Comparison of ENCODE assay signal across 27 cellular contexts in the genomic region with DNA sequence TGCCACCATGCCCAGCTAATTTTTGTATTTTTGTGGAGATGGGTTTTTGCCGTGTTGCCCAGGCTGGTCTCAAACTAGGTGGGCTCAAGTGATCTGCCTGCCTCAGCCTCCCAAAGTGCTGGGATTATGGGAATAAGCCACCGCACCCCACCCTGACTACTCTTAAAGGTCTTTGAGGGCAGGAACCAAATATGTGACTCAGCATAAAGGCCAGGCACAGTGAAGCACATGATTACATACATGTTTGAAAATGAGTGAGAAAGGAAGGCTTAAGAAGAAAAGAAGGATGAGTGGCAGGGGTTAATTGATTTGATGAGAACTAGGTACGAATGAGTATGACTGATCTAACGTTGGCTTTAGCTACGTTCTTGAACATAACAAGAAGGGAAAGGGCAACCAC. TPM values are rescaled to one million over a fixed set of nuclear protein-coding genes. Genes with fewer than 3 reads are reported as not detected.
A peak's percentile ranks its signal among the peaks of the same experiment; 100 is the strongest.
DNase-seq lines count a peak whose midpoint lies in the region; ATAC-seq, FAIRE-seq and TF ChIP-seq lines count a peak whose summit lies in the region.
"Had no signal": no experiment of that assay in that cellular context is flagged by ENCODE, and none has a peak within 500 bp of the region (broad histone marks: within the 10 kb centered on the region; RNA-seq: fewer than 3 reads in every experiment).

No MANE protein-coding gene starts in this region.

- in situ Hi-C loops in HepG2 (cut with HindIII; ENCODE audit: extremely low pct_ligation_motif_present, low pct_unique_long_range_greater_than_20kb) (no loop called here), GM12878 (cut with MboI) (no loop called here)

- no peak for TF ChIP-seq RAD21 in HepG2 (CRISPR knock-in tag; IDR thresholded peaks at IDR 0.05)
- TF ChIP-seq RAD21 in GM12878 (IDR thresholded peaks at IDR 0.05; ENCODE audit: insufficient read depth, low read depth, low read length): no peak

- no peak for DNase-seq in HepG2 (ENCODE audit: low spot score)
- no peak for DNase-seq in right lobe of liver
- peak; percentile 21 for DNase-seq in OCI-M1 (lab: John Stamatoyannopoulos, UW)
- no peak for DNase-seq in GM12878 (ENCODE audit: low read depth, low spot score)
- peak; percentile 54 for DNase-seq in osteoblast (ENCODE audit: insufficient read length, low spot score, missing footprints)
- DNase-seq in endothelial cell (ENCODE audit: low spot score): no peak
- DNase-seq in NOMO-1 treated with dmso at 0.1 percent for 144 hours (lab: John Stamatoyannopoulos, UW; ENCODE audit: unreplicated experiment): no peak
- no peak for DNase-seq in NCI-H1105 (lab: John Stamatoyannopoulos, UW)
- DNase-seq: ACHN; BE2C; C1 segment of cervical spinal cord; CD4-positive, alpha-beta memory T cell; CD4-positive, CD25-positive, alpha-beta regulatory T cell; CD8-positive, alpha-beta memory T cell; COR-L47; DMS 273 treated with DMSO at 0.1 percent for 48 hours; DMS79 treated with DMSO at 0.1 percent for 48 hours; GF-D8 had no signal

- RAD21 ChIA-PET in GM12878 (lab: Charles Lee; ENCODE audit: unreplicated experiment): no interaction called here

- no peaks in the 10 kb centered on the region for H3K4me1 ChIP-seq in HepG2 (ENCODE audit: insufficient read depth, low read length)
- no peaks in the 10 kb centered on the region for H3K4me1 ChIP-seq in right lobe of liver
- H3K4me1 ChIP-seq in GM12878 (ENCODE audit: control insufficient read depth, insufficient read depth, low read length): no peaks in the 10 kb centered on the region
- no peaks in the 10 kb centered on the region for H3K4me1 ChIP-seq in osteoblast (ENCODE audit: insufficient read depth, low read length)
- H3K4me1 ChIP-seq: BE2C had no signal

- H3K9ac ChIP-seq in HepG2 (ENCODE audit: insufficient read depth, low read depth, low read length): no peak overlapping the region
- H3K9ac ChIP-seq in GM12878 (ENCODE audit: control insufficient read depth, insufficient read depth, low read length): no peak overlapping the region
- H3K9ac ChIP-seq: BLaER1 had no signal

- H3K27ac ChIP-seq in HepG2 (ENCODE audit: extremely low read length, insufficient read depth, low read length) (no peak overlapping the region), right lobe of liver (no peak overlapping the region), GM12878 (ENCODE audit: control insufficient read depth, insufficient read depth) (no peak overlapping the region), osteoblast (ENCODE audit: low read depth, low read length) (no peak overlapping the region)
- H3K27ac ChIP-seq: 22Rv1, BLaER1 had no signal

- H3K4me2 ChIP-seq in HepG2 (ENCODE audit: low read depth, low read length) (no peak overlapping the region), GM12878 (ENCODE audit: control insufficient read depth, insufficient read depth) (no peak overlapping the region), osteoblast (ENCODE audit: insufficient read depth, low read length) (no peak overlapping the region)
- H3K4me2 ChIP-seq: BLaER1 had no signal

- no peak overlapping the region for H3K4me3 Mint-ChIP-seq in endothelial cell (ENCODE audit: unreplicated experiment)
- H3K4me3 Mint-ChIP-seq: CD4-positive, alpha-beta memory T cell; CD4-positive, CD25-positive, alpha-beta regulatory T cell; CD8-positive, alpha-beta memory T cell had no signal

- no TSS peak for BruUV-seq in HepG2 (replicated peaks; lab: Mats Ljungman, UMichigan)
- BruUV-seq in GM12878 (replicated peaks; lab: Mats Ljungman, UMichigan): no TSS peak

- H2AFZ ChIP-seq in HepG2 (ENCODE audit: low read length) (no peak overlapping the region), GM12878 (ENCODE audit: control insufficient read depth, low read depth, low read length) (no peak overlapping the region), osteoblast (ENCODE audit: low read length) (no peak overlapping the region)

- intact Hi-C loops in HepG2 (cut with micrococcal nuclease; ENCODE audit: unreplicated experiment): no loop called here
- intact Hi-C loops in right lobe of liver (cut with DNase I): no loop called here
- intact Hi-C loops in GM12878 (cut with micrococcal nuclease; ENCODE audit: unreplicated experiment): no loop called here

- no peak for ATAC-seq in HepG2
- no peak for ATAC-seq in right lobe of liver
- ATAC-seq in GM12878: no peak

- POLR2A ChIA-PET in HepG2 (lab: Yijun Ruan, JAX) (no interaction called here), GM12878 (lab: Charles Lee) (no interaction called here)

- SMC1A ChIA-PET in GM12878 (lab: Charles Lee; ENCODE audit: uncharacterized antibody, unreplicated experiment): no interaction called here

- H3K27me3 Mint-ChIP-seq in endothelial cell (ENCODE audit: unreplicated experiment): peaks cover 6% of the 10 kb centered on the region

- no peaks in the 10 kb centered on the region for H3K4me1 Mint-ChIP-seq in endothelial cell (ENCODE audit: unreplicated experiment)

- no peaks in the 10 kb centered on the region for H3K9me3 Mint-ChIP-seq in endothelial cell (ENCODE audit: unreplicated experiment)
- H3K9me3 Mint-ChIP-seq: CD14-positive monocyte; CD8-positive, alpha-beta memory T cell had no signal

- WGBS in HepG2 (ENCODE audit: low lambda C conversion rate): 9% methylated on average over 5 of the region's 5 CpGs
- WGBS in right lobe of liver (ENCODE audit: insufficient coverage, low coverage, low lambda C conversion rate, missing lambda C conversion rate): 33% methylated on average over 5 of the region's 5 CpGs
- WGBS in GM12878 (ENCODE audit: insufficient coverage, insufficient replicate concordance, low lambda C conversion rate, missing lambda C conversion rate): 14% methylated on average over 5 of the region's 5 CpGs

- H4K20me1 ChIP-seq in HepG2 (ENCODE audit: insufficient read depth, low read length): peaks cover 2% of the 10 kb centered on the region; the same call in 1 of the 2 replicates
- no peaks in the 10 kb centered on the region for H4K20me1 ChIP-seq in GM12878 (ENCODE audit: control insufficient read depth, insufficient read depth)
- H4K20me1 ChIP-seq in osteoblast (ENCODE audit: insufficient read depth, low read length): no peaks in the 10 kb centered on the region
- H4K20me1 ChIP-seq: BLaER1 had no signal

- TF ChIP-seq EP300 in HepG2 (IDR thresholded peaks at IDR 0.05; ENCODE audit: low read depth in 2 of 2, low read length in 2 of 2): no peak
- TF ChIP-seq EP300 in HepG2 (CRISPR knock-in tag; IDR thresholded peaks at IDR 0.05; ENCODE audit: borderline replicate concordance): no peak
- TF ChIP-seq EP300 in GM12878 (IDR thresholded peaks at IDR 0.05; ENCODE audit: borderline replicate concordance in 1 of 2, control insufficient read depth in 1 of 2, low read depth in 2 of 2, low read length in 2 of 2): no peak

- H3K36me3 Mint-ChIP-seq in endothelial cell (ENCODE audit: low read depth, unreplicated experiment): no peaks in the 10 kb centered on the region
- H3K36me3 Mint-ChIP-seq: CD14-positive monocyte; CD4-positive, alpha-beta memory T cell; CD4-positive, CD25-positive, alpha-beta regulatory T cell; CD8-positive, alpha-beta memory T cell had no signal

- H3K79me2 ChIP-seq in HepG2 (ENCODE audit: insufficient read depth, low read length) (no peaks in the 10 kb centered on the region), GM12878 (ENCODE audit: control insufficient read depth, insufficient read depth, low read length) (no peaks in the 10 kb centered on the region), osteoblast (ENCODE audit: insufficient read depth, low read length) (no peaks in the 10 kb centered on the region)

- no peak overlapping the region for H3K27ac Mint-ChIP-seq in endothelial cell (ENCODE audit: unreplicated experiment)
- H3K27ac Mint-ChIP-seq: CD14-positive monocyte; CD4-positive, alpha-beta memory T cell; CD4-positive, CD25-positive, alpha-beta regulatory T cell; CD8-positive, alpha-beta memory T cell had no signal

- FAIRE-seq in HepG2 (lab: Jason Lieb, UNC): no peak
- FAIRE-seq in GM12878 (lab: Jason Lieb, UNC): peak; percentile 38
- FAIRE-seq: G401.6, GM12892, GM18507 had no signal

- TF ChIP-seq CTCF in HepG2 (CRISPR knock-in tag; IDR thresholded peaks at IDR 0.05) (no peak), right lobe of liver (IDR thresholded peaks at IDR 0.05) (no peak), GM12878 (IDR thresholded peaks at IDR 0.05 in 2 of 3, conservative IDR thresholded peaks at IDR 0.05 in 1 of 3; ENCODE audit: control insufficient read depth in 2 of 3, extremely low read depth in 1 of 3, insufficient read depth in 1 of 3, low read depth in 3 of 3, low read length in 3 of 3) (no peak), osteoblast (IDR thresholded peaks at IDR 0.05; ENCODE audit: extremely low read depth, low read depth, low read length) (no peak), endothelial cell (IDR thresholded peaks at IDR 0.05; ENCODE audit: unreplicated experiment) (no peak)

- CTCF ChIA-PET in HepG2 (lab: Yijun Ruan, JAX; ENCODE audit: low intra/inter-chr PET ratio, low total read pairs): no interaction called here
- CTCF ChIA-PET in GM12878 (lab: Yijun Ruan, JAX): interaction anchor here (0.7 kb wide), 1 partner anchor 204 kb away, joined by 3 read pairs; no protein-coding TSS in a partner anchor

- H3K4me3 ChIP-seq in HepG2 (replicated peaks in 1 of 3; ENCODE audit: insufficient read depth in 1 of 3, low read depth in 2 of 3, low read length in 3 of 3): no peak overlapping the region
- H3K4me3 ChIP-seq in right lobe of liver: no peak overlapping the region
- H3K4me3 ChIP-seq in GM12878: no peak overlapping the region
- no peak overlapping the region for H3K4me3 ChIP-seq in osteoblast (ENCODE audit: insufficient read depth, low read length)
- H3K4me3 ChIP-seq: BLaER1 had no signal

- no peaks in the 10 kb centered on the region; a peak in 2 of 5 replicates for H3K27me3 ChIP-seq in HepG2 (ENCODE audit: control insufficient read depth in 1 of 2, insufficient read depth in 2 of 2, low read length in 2 of 2)
- no peaks in the 10 kb centered on the region for H3K27me3 ChIP-seq in right lobe of liver
- H3K27me3 ChIP-seq in GM12878 (replicated peaks in 1 of 2; ENCODE audit: control insufficient read depth in 2 of 2, insufficient read depth in 2 of 2, low read length in 1 of 2): peaks cover 0 to 6% of the 10 kb centered on the region in 2 experiments; a peak in 2 of 4 replicates
- H3K27me3 ChIP-seq in osteoblast (ENCODE audit: insufficient read depth, low read length): peaks cover 42% of the 10 kb centered on the region
- H3K27me3 ChIP-seq: BE2C, BLaER1 had no signal

- H3K36me3 ChIP-seq in HepG2 (replicated peaks in 1 of 2; ENCODE audit: control insufficient read depth in 1 of 2, insufficient read depth in 2 of 2, low read length in 2 of 2) (no peaks in the 10 kb centered on the region), right lobe of liver (no peaks in the 10 kb centered on the region), GM12878 (ENCODE audit: control insufficient read depth in 2 of 2, insufficient read depth in 2 of 2, low read length in 1 of 2) (no peaks in the 10 kb centered on the region), osteoblast (ENCODE audit: insufficient read depth, low read length) (no peaks in the 10 kb centered on the region)
- H3K36me3 ChIP-seq: BE2C, BLaER1 had no signal

- TF ChIP-seq POLR2A in HepG2 (IDR thresholded peaks at IDR 0.05; ENCODE audit: insufficient read depth in 1 of 2, low read depth in 2 of 2, low read length in 2 of 2): no peak
- no peak for TF ChIP-seq POLR2A in right lobe of liver (IDR thresholded peaks at IDR 0.05)
- no peak for TF ChIP-seq POLR2A in GM12878 (IDR thresholded peaks at IDR 0.05; ENCODE audit: low read depth, low read length)

- H3K9me3 ChIP-seq in HepG2 (ENCODE audit: low read length) (no peaks in the 10 kb centered on the region), right lobe of liver (no peaks in the 10 kb centered on the region), GM12878 (replicated peaks; ENCODE audit: control insufficient read depth, insufficient read depth, low read length) (no peaks in the 10 kb centered on the region), osteoblast (ENCODE audit: low read depth, low read length) (no peaks in the 10 kb centered on the region)
- H3K9me3 ChIP-seq: BE2C, BLaER1 had no signal

RNA-seq across cellular contexts. Expression of gene RESP18, which starts 6.9 kb away (rescaled TPM):
- total RNA-seq in HepG2 (2016; rRNA removed; fragmentation: Illumina TruSeq; extraction: Trizol): not detected in 2 replicates
- not detected in 2 replicates for total RNA-seq in HepG2 (2016; cell fraction: cytosol; rRNA removed; fragmentation: Illumina TruSeq; extraction: Trizol; ENCODE audit: low read depth)
- total RNA-seq in HepG2 (2016; cell fraction: insoluble cytoplasmic fraction; rRNA removed; fragmentation: Illumina TruSeq; extraction: Trizol): not detected in 2 replicates
- total RNA-seq in HepG2 (2016; cell fraction: membrane; rRNA removed; fragmentation: Illumina TruSeq; extraction: Trizol): not detected in 2 replicates
- total RNA-seq in HepG2 (2016; cell fraction: nucleus; rRNA removed; fragmentation: Illumina TruSeq; extraction: Trizol): not detected in 2 replicates
- not detected in 2 replicates for polyA plus RNA-seq in HepG2 (2011; rRNA removed)
- polyA plus RNA-seq in HepG2 (2011; cell fraction: cytosol; rRNA removed): not detected in 2 replicates
- not detected in 2 replicates for polyA plus RNA-seq in HepG2 (2011; cell fraction: nucleus; rRNA removed)
- not detected in 2 replicates for polyA plus RNA-seq in HepG2 (2012)
- polyA plus RNA-seq in HepG2 (2016; cell fraction: cytosol; fragmentation: Illumina TruSeq; extraction: Trizol; ENCODE audit: low read depth): not detected in 2 replicates
- polyA plus RNA-seq in HepG2 (2016; cell fraction: insoluble cytoplasmic fraction; fragmentation: Illumina TruSeq; extraction: Trizol; ENCODE audit: low read depth): not detected in 2 replicates
- not detected in 2 replicates for polyA plus RNA-seq in HepG2 (2016; cell fraction: membrane; fragmentation: Illumina TruSeq; extraction: Trizol; ENCODE audit: low read depth)
- not detected in 2 replicates for polyA plus RNA-seq in HepG2 (2016; cell fraction: nucleus; fragmentation: Illumina TruSeq; extraction: Trizol; ENCODE audit: insufficient read depth, low read depth)
- polyA minus RNA-seq in HepG2 (2011; rRNA and poly(A)+ RNA removed; ENCODE audit: low replicate concordance): not detected in 2 replicates
- polyA minus RNA-seq in HepG2 (2011; cell fraction: cytosol; rRNA and poly(A)+ RNA removed): not detected in 2 replicates
- not detected in 2 replicates for polyA minus RNA-seq in HepG2 (2011; cell fraction: nucleus; rRNA and poly(A)+ RNA removed)
- total RNA-seq in right lobe of liver: not detected
- not detected in 2 replicates for total RNA-seq in GM12878 (2013; cell fraction: nucleolus; rRNA removed)
- total RNA-seq in GM12878 (2014; rRNA removed): not detected in 2 replicates
- total RNA-seq in GM12878 (2014; rRNA removed; fragmentation: Illumina TruSeq; extraction: Trizol): not detected in 2 replicates
- total RNA-seq in GM12878 (2021): not detected in 2 replicates
- not detected for polyA plus RNA-seq in GM12878 (2011; ENCODE audit: low read depth)
- polyA plus RNA-seq in GM12878 (2011; rRNA removed): not detected in 2 replicates
- polyA plus RNA-seq in GM12878 (2011; cell fraction: cytosol; rRNA removed): not detected in 2 replicates
- polyA plus RNA-seq in GM12878 (2011; cell fraction: nucleus; rRNA removed): not detected in 2 replicates
- not detected in 2 replicates for polyA plus RNA-seq in GM12878 (2012)
- polyA plus RNA-seq in GM12878 (2014; fragmentation: Illumina TruSeq; extraction: Trizol): not detected in 2 replicates
- polyA plus RNA-seq in GM12878 (2014; fragmentation: Nextera tagmentation; extraction: Ambion mirVana): not detected
- not detected in 2 replicates for polyA plus RNA-seq in GM12878 (2014; rRNA removed)
- polyA plus RNA-seq in GM12878 (2016; fragmentation: Nextera tagmentation; extraction: Ambion mirVana): not detected
- polyA minus RNA-seq in GM12878 (2011; rRNA and poly(A)+ RNA removed): not detected in 2 replicates
- not detected in 2 replicates for polyA minus RNA-seq in GM12878 (2011; cell fraction: cytosol; rRNA and poly(A)+ RNA removed)
- polyA minus RNA-seq in GM12878 (2011; cell fraction: nucleus; rRNA and poly(A)+ RNA removed): not detected in 2 replicates
- not detected in 2 replicates for total RNA-seq in osteoblast
- total RNA-seq in endothelial cell (ENCODE audit: unreplicated experiment): not detected
- total RNA-seq: A172; A673; CD4-positive, alpha-beta memory T cell; CD4-positive, CD25-positive, alpha-beta regulatory T cell; CD8-positive, alpha-beta memory T cell had no signal
- polyA plus RNA-seq: AG04450; CD14-positive monocyte; CD4-positive, alpha-beta memory T cell; CD4-positive, CD25-positive, alpha-beta regulatory T cell; CD8-positive, alpha-beta memory T cell had no signal

RNA-seq across cellular contexts. Expression of gene PTPRN, which starts 16.5 kb away (rescaled TPM):
- total RNA-seq in HepG2 (2016; rRNA removed; fragmentation: Illumina TruSeq; extraction: Trizol) (not detected in 2 replicates), right lobe of liver (under 1 TPM in 1 of 6 experiments, not detected in 5; 0.31 TPM), GM12878 (2014; rRNA removed) (not detected in 2 replicates), GM12878 (2014; rRNA removed; fragmentation: Illumina TruSeq; extraction: Trizol) (not detected in 2 replicates), GM12878 (2021) (not detected in 2 replicates), osteoblast (under 0.01 and 1.2 TPM in 2 replicates), endothelial cell (ENCODE audit: unreplicated experiment) (1.1 TPM)
- not detected in 2 replicates for total RNA-seq in HepG2 (2016; cell fraction: cytosol; rRNA removed; fragmentation: Illumina TruSeq; extraction: Trizol; ENCODE audit: low read depth)
- total RNA-seq in HepG2 (2016; cell fraction: insoluble cytoplasmic fraction; rRNA removed; fragmentation: Illumina TruSeq; extraction: Trizol): not detected in 2 replicates
- total RNA-seq in HepG2 (2016; cell fraction: membrane; rRNA removed; fragmentation: Illumina TruSeq; extraction: Trizol): not detected in 2 replicates
- total RNA-seq in HepG2 (2016; cell fraction: nucleus; rRNA removed; fragmentation: Illumina TruSeq; extraction: Trizol): not detected in 2 replicates
- polyA plus RNA-seq in HepG2 (2011; rRNA removed) (0.24 and 0.26 TPM in 2 replicates), GM12878 (2011; rRNA removed) (0.35 and 0.69 TPM in 2 replicates), GM12878 (2014; fragmentation: Illumina TruSeq; extraction: Trizol) (not detected in 2 replicates), GM12878 (2014; fragmentation: Nextera tagmentation; extraction: Ambion mirVana) (not detected), GM12878 (2014; rRNA removed) (0.28 TPM in 1 of 2 replicates, not detected in the other), GM12878 (2016; fragmentation: Nextera tagmentation; extraction: Ambion mirVana) (not detected)
- polyA plus RNA-seq in HepG2 (2011; cell fraction: cytosol; rRNA removed): 0.05 and 0.10 TPM in 2 replicates
- polyA plus RNA-seq in HepG2 (2011; cell fraction: nucleus; rRNA removed): 0.08 and 0.12 TPM in 2 replicates
- polyA plus RNA-seq in HepG2 (2012): 0.51 and 0.74 TPM in 2 replicates
- not detected in 2 replicates for polyA plus RNA-seq in HepG2 (2016; cell fraction: cytosol; fragmentation: Illumina TruSeq; extraction: Trizol; ENCODE audit: low read depth)
- polyA plus RNA-seq in HepG2 (2016; cell fraction: insoluble cytoplasmic fraction; fragmentation: Illumina TruSeq; extraction: Trizol; ENCODE audit: low read depth): not detected in 2 replicates
- not detected in 2 replicates for polyA plus RNA-seq in HepG2 (2016; cell fraction: membrane; fragmentation: Illumina TruSeq; extraction: Trizol; ENCODE audit: low read depth)
- polyA plus RNA-seq in HepG2 (2016; cell fraction: nucleus; fragmentation: Illumina TruSeq; extraction: Trizol; ENCODE audit: insufficient read depth, low read depth): not detected in 2 replicates
- 0.06 TPM in 1 of 2 replicates, not detected in the other for polyA minus RNA-seq in HepG2 (2011; rRNA and poly(A)+ RNA removed; ENCODE audit: low replicate concordance)
- polyA minus RNA-seq in HepG2 (2011; cell fraction: cytosol; rRNA and poly(A)+ RNA removed): not detected in 2 replicates
- polyA minus RNA-seq in HepG2 (2011; cell fraction: nucleus; rRNA and poly(A)+ RNA removed): not detected in 2 replicates
- total RNA-seq in GM12878 (2013; cell fraction: nucleolus; rRNA removed): not detected in 2 replicates
- not detected for polyA plus RNA-seq in GM12878 (2011; ENCODE audit: low read depth)
- 0.17 and 0.34 TPM in 2 replicates for polyA plus RNA-seq in GM12878 (2011; cell fraction: cytosol; rRNA removed)
- polyA plus RNA-seq in GM12878 (2011; cell fraction: nucleus; rRNA removed): 0.29 and 0.40 TPM in 2 replicates
- polyA plus RNA-seq in GM12878 (2012): 0.23 and 0.83 TPM in 2 replicates
- 0.15 and 0.77 TPM in 2 replicates for polyA minus RNA-seq in GM12878 (2011; rRNA and poly(A)+ RNA removed)
- not detected in 2 replicates for polyA minus RNA-seq in GM12878 (2011; cell fraction: cytosol; rRNA and poly(A)+ RNA removed)
- 0.24 TPM in 1 of 2 replicates, not detected in the other for polyA minus RNA-seq in GM12878 (2011; cell fraction: nucleus; rRNA and poly(A)+ RNA removed)
- total RNA-seq: CD4-positive, alpha-beta memory T cell; CD4-positive, CD25-positive, alpha-beta regulatory T cell had no signal
- polyA plus RNA-seq: CD14-positive monocyte; CD8-positive, alpha-beta memory T cell had no signal

RNA-seq across cellular contexts. Expression of gene DNAJB2, which starts 46.5 kb away (rescaled TPM):
- total RNA-seq in HepG2 (2016; rRNA removed; fragmentation: Illumina TruSeq; extraction: Trizol): 18.6 and 21.3 TPM in 2 replicates
- 11.0 and 12.3 TPM in 2 replicates for total RNA-seq in HepG2 (2016; cell fraction: cytosol; rRNA removed; fragmentation: Illumina TruSeq; extraction: Trizol; ENCODE audit: low read depth)
- 17.1 and 21.1 TPM in 2 replicates for total RNA-seq in HepG2 (2016; cell fraction: insoluble cytoplasmic fraction; rRNA removed; fragmentation: Illumina TruSeq; extraction: Trizol)
- total RNA-seq in HepG2 (2016; cell fraction: membrane; rRNA removed; fragmentation: Illumina TruSeq; extraction: Trizol): 18.1 and 22.0 TPM in 2 replicates
- 14.6 and 15.9 TPM in 2 replicates for total RNA-seq in HepG2 (2016; cell fraction: nucleus; rRNA removed; fragmentation: Illumina TruSeq; extraction: Trizol)
- polyA plus RNA-seq in HepG2 (2011; rRNA removed): 31.1 and 55.2 TPM in 2 replicates
- 30.3 and 35.7 TPM in 2 replicates for polyA plus RNA-seq in HepG2 (2011; cell fraction: cytosol; rRNA removed)
- polyA plus RNA-seq in HepG2 (2011; cell fraction: nucleus; rRNA removed): 135 and 143 TPM in 2 replicates
- 29.8 and 56.4 TPM in 2 replicates for polyA plus RNA-seq in HepG2 (2012)
- polyA plus RNA-seq in HepG2 (2016; cell fraction: cytosol; fragmentation: Illumina TruSeq; extraction: Trizol; ENCODE audit: low read depth): 12.6 and 15.8 TPM in 2 replicates
- polyA plus RNA-seq in HepG2 (2016; cell fraction: insoluble cytoplasmic fraction; fragmentation: Illumina TruSeq; extraction: Trizol; ENCODE audit: low read depth): 26.8 and 30.7 TPM in 2 replicates
- polyA plus RNA-seq in HepG2 (2016; cell fraction: membrane; fragmentation: Illumina TruSeq; extraction: Trizol; ENCODE audit: low read depth): 23.9 and 24.2 TPM in 2 replicates
- 42.9 and 50.3 TPM in 2 replicates for polyA plus RNA-seq in HepG2 (2016; cell fraction: nucleus; fragmentation: Illumina TruSeq; extraction: Trizol; ENCODE audit: insufficient read depth, low read depth)
- polyA minus RNA-seq in HepG2 (2011; rRNA and poly(A)+ RNA removed; ENCODE audit: low replicate concordance): 17.7 and 40.8 TPM in 2 replicates
- polyA minus RNA-seq in HepG2 (2011; cell fraction: cytosol; rRNA and poly(A)+ RNA removed): 14.7 and 20.1 TPM in 2 replicates
- 23.2 and 30.5 TPM in 2 replicates for polyA minus RNA-seq in HepG2 (2011; cell fraction: nucleus; rRNA and poly(A)+ RNA removed)
- total RNA-seq in right lobe of liver: 10 to 100 TPM; 32.6 to 52.1 (median 39.9) TPM
- total RNA-seq in GM12878 (2013; cell fraction: nucleolus; rRNA removed): 69.3 and 75.5 TPM in 2 replicates
- total RNA-seq in GM12878 (2014; rRNA removed): 13.4 and 14.6 TPM in 2 replicates
- total RNA-seq in GM12878 (2014; rRNA removed; fragmentation: Illumina TruSeq; extraction: Trizol): 9.0 and 11.7 TPM in 2 replicates
- 19.3 and 20.8 TPM in 2 replicates for total RNA-seq in GM12878 (2021)
- polyA plus RNA-seq in GM12878 (2011; ENCODE audit: low read depth): 14.0 TPM
- 27.4 and 36.5 TPM in 2 replicates for polyA plus RNA-seq in GM12878 (2011; rRNA removed)
- 29.5 and 29.9 TPM in 2 replicates for polyA plus RNA-seq in GM12878 (2011; cell fraction: cytosol; rRNA removed)
- 96.0 and 138 TPM in 2 replicates for polyA plus RNA-seq in GM12878 (2011; cell fraction: nucleus; rRNA removed)
- polyA plus RNA-seq in GM12878 (2012): 33.8 and 36.8 TPM in 2 replicates
- 11.1 and 16.7 TPM in 2 replicates for polyA plus RNA-seq in GM12878 (2014; fragmentation: Illumina TruSeq; extraction: Trizol)
- under 1 TPM; 0.26 to 0.90 TPM for polyA plus RNA-seq in GM12878 (2014; fragmentation: Nextera tagmentation; extraction: Ambion mirVana)
- polyA plus RNA-seq in GM12878 (2014; rRNA removed): 17.7 and 22.0 TPM in 2 replicates
- polyA plus RNA-seq in GM12878 (2016; fragmentation: Nextera tagmentation; extraction: Ambion mirVana): 1 to 10 TPM; 5.4 to 5.5 TPM
- 21.0 and 29.5 TPM in 2 replicates for polyA minus RNA-seq in GM12878 (2011; rRNA and poly(A)+ RNA removed)
- polyA minus RNA-seq in GM12878 (2011; cell fraction: cytosol; rRNA and poly(A)+ RNA removed): 12.3 and 13.1 TPM in 2 replicates
- polyA minus RNA-seq in GM12878 (2011; cell fraction: nucleus; rRNA and poly(A)+ RNA removed): 35.7 and 47.4 TPM in 2 replicates
- 33.3 and 41.3 TPM in 2 replicates for total RNA-seq in osteoblast
- 64.3 TPM for total RNA-seq in endothelial cell (ENCODE audit: unreplicated experiment)

Comparison
In these comparisons a context has a peak if more than half of its experiments do, and no peak if none do; other contexts are left out.
1. DNase-seq: peak in OCI-M1 (single experiment) and osteoblast (single experiment); none in HepG2 (single experiment), right lobe of liver (0 of 3), GM12878 (single experiment), endothelial cell (single experiment), NOMO-1 treated with dmso at 0.1 percent for 144 hours (single experiment) and NCI-H1105 (single experiment).